ENCODE assay signal across 1 cellular context in the genomic region with DNA sequence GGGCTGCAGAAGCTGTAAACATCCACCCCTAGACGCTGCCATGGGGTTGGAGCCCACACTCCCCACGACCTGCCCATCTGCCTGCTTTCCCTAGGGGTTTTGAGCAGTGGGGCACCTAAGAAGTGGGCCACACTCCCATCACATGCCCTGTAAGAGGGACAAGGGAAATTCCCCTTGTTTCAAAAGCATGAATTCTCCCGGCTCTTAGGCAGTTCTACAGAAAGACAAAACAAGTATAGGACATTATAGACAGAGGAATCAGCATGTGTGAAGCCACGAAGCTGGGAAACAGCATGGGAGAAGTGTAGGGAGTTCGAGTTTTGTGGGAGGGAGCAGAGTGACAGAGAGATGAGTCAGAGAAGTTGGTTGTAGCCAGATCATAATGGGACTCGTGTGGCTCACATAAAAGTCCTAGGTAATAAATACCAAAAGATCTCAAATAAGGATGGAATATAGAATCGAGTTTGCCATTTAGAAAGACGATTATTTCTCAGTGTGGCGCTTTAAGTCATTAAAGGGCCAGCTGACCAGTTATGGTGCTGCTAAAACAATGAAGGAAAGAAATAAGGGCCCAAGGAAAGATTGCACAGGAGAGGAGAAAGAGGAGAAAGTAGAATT.
TF ChIP-seq lines count a peak whose summit lies in the region.

No MANE protein-coding gene starts in this region.

TF ChIP-seq in IMR-90, 13 proteins besides CTCF, POLR2A, EP300 and RAD21:
- TF ChIP-seq MXI1 (IDR thresholded peaks at IDR 0.05; ENCODE audit: borderline replicate concordance, low read depth, low read length): 0 out of 2 replicates have a peak, but pooled peaks have one; percentile 33
- TF ChIP-seq CEBPB (IDR thresholded peaks at IDR 0.05; ENCODE audit: low read depth, low read length): no peak
- TF ChIP-seq FOS (IDR thresholded peaks at IDR 0.05; ENCODE audit: low read depth, low read length): peak; percentile 28; the same call in 1 of the 2 replicates
